3 cellular contexts compared by ENCODE assay signal in the genomic region with DNA sequence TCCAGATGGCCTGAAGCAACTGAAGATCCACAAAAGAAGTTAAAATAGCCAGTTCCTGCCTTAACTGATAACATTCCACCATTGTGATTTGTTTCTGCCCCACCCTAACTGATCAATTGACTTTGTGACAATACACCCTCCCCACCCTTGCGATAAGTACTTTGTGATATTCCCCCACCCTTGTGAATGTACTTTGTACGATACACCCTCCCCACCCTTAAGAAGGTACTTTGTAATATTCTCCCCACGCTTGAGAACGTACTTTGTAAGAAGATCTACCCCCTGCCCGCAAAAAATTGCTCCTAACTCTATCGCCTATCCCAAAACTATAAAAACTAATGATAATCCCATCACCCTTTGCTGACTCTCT. TPM values are rescaled to one million over a fixed set of nuclear protein-coding genes. Genes with fewer than 3 reads are reported as not detected.
"Had no signal": no experiment of that assay in that cellular context is flagged by ENCODE, and none has a peak within 500 bp of the region (broad histone marks: within the 10 kb centered on the region; RNA-seq: fewer than 3 reads in every experiment).

No MANE protein-coding gene starts in this region.

RNA-seq across cellular contexts. Expression of a gene that starts 13.9 kb away (rescaled TPM):
- total RNA-seq: gastrocnemius medialis, mammary epithelial cell had no signal
- polyA plus RNA-seq: mammary epithelial cell, neural cell had no signal

RNA-seq across cellular contexts. Expression of a gene that starts 18.6 kb away (rescaled TPM):
- polyA plus RNA-seq: neural cell had no signal

RNA-seq across cellular contexts. Expression of a gene that starts 21.0 kb away (rescaled TPM):
- polyA plus RNA-seq: neural cell had no signal
